8 cellular contexts compared by ENCODE assay signal in genomic region chr19:531009-531752, GRCh38. TPM values are rescaled to one million over a fixed set of nuclear protein-coding genes. Genes with fewer than 3 reads are reported as not detected.
A peak's percentile ranks its signal among the peaks of the same experiment; 100 is the strongest.
DNase-seq lines count a peak whose midpoint lies in the region; ATAC-seq and TF ChIP-seq lines count a peak whose summit lies in the region.

No MANE protein-coding gene starts in this region.

- H3K27me3 ChIP-seq in H9 (ENCODE audit: insufficient read depth, low read length) = no peaks in the 10 kb centered on the region
- peaks cover 32% of the 10 kb centered on the region for H3K27me3 ChIP-seq in MM.1S (replicated peaks; ENCODE audit: insufficient read depth, low read length)
- H3K27me3 ChIP-seq in cardiac muscle cell = no peaks in the 10 kb centered on the region
- no peaks in the 10 kb centered on the region for H3K27me3 ChIP-seq in trophoblast cell (ENCODE audit: insufficient read depth, low read length)
- H3K27me3 ChIP-seq in tibial nerve = peaks cover 0 to 14% of the 10 kb centered on the region in 2 donors

- H2BK12ac ChIP-seq in H9 (ENCODE audit: insufficient read length, low read depth, low read length) = no peak overlapping the region
- H2BK12ac ChIP-seq in trophoblast cell (ENCODE audit: low read length) = no peak overlapping the region

- TF ChIP-seq POLR2A in tibial nerve (IDR thresholded peaks at IDR 0.05) = peak in 1 of 2 donors; percentile 91

- H3K4me1 ChIP-seq in H9 (ENCODE audit: insufficient read depth, low read length) = no peaks in the 10 kb centered on the region
- H3K4me1 ChIP-seq in MM.1S (ENCODE audit: low read length) = peaks cover 7% of the 10 kb centered on the region
- peaks cover 9% of the 10 kb centered on the region for H3K4me1 ChIP-seq in cardiac muscle cell (ENCODE audit: low read depth)
- H3K4me1 ChIP-seq in trophoblast cell (ENCODE audit: control insufficient read depth in 1 of 2, insufficient read depth in 2 of 2, low read length in 2 of 2) = peaks cover 9 to 15% of the 10 kb centered on the region in 2 experiments
- H3K4me1 ChIP-seq in tibial nerve = peaks cover 6 to 38% (median 21%) of the 10 kb centered on the region in 4 donors

- H2BK5ac ChIP-seq in H9 (ENCODE audit: insufficient read length, low read length) = no peak overlapping the region
- peak overlapping the region; percentile 91 for H2BK5ac ChIP-seq in trophoblast cell (ENCODE audit: low read depth, low read length, poor library complexity)

- peak overlapping the region; percentile 90 for H3K4me3 ChIP-seq in MM.1S (ENCODE audit: low read length)
- peak overlapping the region; percentile 96 for H3K4me3 ChIP-seq in cardiac muscle cell
- H3K4me3 ChIP-seq in trophoblast cell (ENCODE audit: low read depth, low read length) = peak overlapping the region; percentile 89
- peak overlapping the region; percentile 64 to 100 (median 92) for H3K4me3 ChIP-seq in tibial nerve

- H3K23ac ChIP-seq in H9 (ENCODE audit: insufficient read length, low read depth, low read length) (no peak overlapping the region), trophoblast cell (ENCODE audit: low read length) (no peak overlapping the region)

- H3K9me3 ChIP-seq in H9 (ENCODE audit: control insufficient read depth, low read depth, low read length) = no peaks in the 10 kb centered on the region
- no peaks in the 10 kb centered on the region for H3K9me3 ChIP-seq in MM.1S (replicated peaks; ENCODE audit: insufficient read depth, low read length)
- H3K9me3 ChIP-seq in cardiac muscle cell (ENCODE audit: low read depth) = no peaks in the 10 kb centered on the region
- H3K9me3 ChIP-seq in trophoblast cell (ENCODE audit: insufficient read depth, low read depth, low read length) = no peaks in the 10 kb centered on the region
- no peaks in the 10 kb centered on the region for H3K9me3 ChIP-seq in tibial nerve

- peaks cover 6% of the 10 kb centered on the region for H3K23me2 ChIP-seq in H9 (ENCODE audit: insufficient read length, low read depth, low read length, poor library complexity, severe bottlenecking)

- WGBS in H9 (ENCODE audit: extremely low coverage, insufficient read length, low lambda C conversion rate) = no CpG with 5 or more reads among the region's 103 CpGs
- WGBS in trophoblast cell (ENCODE audit: extremely low coverage, insufficient coverage, insufficient read length) = no CpG with 5 or more reads among the region's 103 CpGs
- WGBS in tibial nerve, 2 donors = 0 to 1% methylated on average over 23 to 49 of the region's 103 CpGs

- H3K79me2 ChIP-seq in H9 (ENCODE audit: insufficient read depth, low read length) (peaks cover 13% of the 10 kb centered on the region; the same call in 1 of the 2 replicates), MM.1S (ENCODE audit: low read length) (peaks cover 35% of the 10 kb centered on the region), trophoblast cell (ENCODE audit: control insufficient read depth, insufficient read depth, low read length, poor library complexity) (peaks cover 32% of the 10 kb centered on the region)

- no peak overlapping the region for H3K56ac ChIP-seq in H9 (ENCODE audit: insufficient read length, low read depth, low read length)

- H2BK20ac ChIP-seq in H9 (ENCODE audit: low read depth, low read length, poor library complexity, severe bottlenecking) = no peak overlapping the region

- no peak for TF ChIP-seq CTCF in H9 (conservative IDR thresholded peaks at IDR 0.05)
- peak; percentile 9; the same call in 1 of the 2 replicates for TF ChIP-seq CTCF in MM.1S (IDR thresholded peaks at IDR 0.05; ENCODE audit: low read length)
- TF ChIP-seq CTCF in cardiac muscle cell (IDR thresholded peaks at IDR 0.05; ENCODE audit: low read depth, low read length) = no peak
- peak in 2 of 5 experiments; percentile 54 to 58 for TF ChIP-seq CTCF in tibial nerve (IDR thresholded peaks at IDR 0.05)

- H4K5ac ChIP-seq in H9 (ENCODE audit: insufficient read length, low read depth, low read length) = no peak overlapping the region

- H3K79me1 ChIP-seq in H9 (ENCODE audit: insufficient read depth, low read depth, low read length, poor library complexity, severe bottlenecking) (peaks cover 8% of the 10 kb centered on the region), trophoblast cell (ENCODE audit: low read length) (peaks cover 19% of the 10 kb centered on the region)

- peaks cover 5 to 25% of the 10 kb centered on the region in 2 experiments for H3K4me1 Mint-ChIP-seq in H9
- H3K4me1 Mint-ChIP-seq in activated naive CD8-positive, alpha-beta T cell treated with anti-CD3 and anti-CD28 coated beads, Interleukin-2, amount 10 ng/mL, durations not matched to agents 7 days and 5 days = peaks cover 4% of the 10 kb centered on the region

- peaks cover 2 to 5% (median 3%) of the 10 kb centered on the region in 3 experiments; a peak in 6 of 7 replicates for H3K36me3 Mint-ChIP-seq in H9 (ENCODE audit: insufficient read depth in 1 of 3, low read depth in 3 of 3)
- H3K36me3 Mint-ChIP-seq in activated naive CD8-positive, alpha-beta T cell treated with anti-CD3 and anti-CD28 coated beads, Interleukin-2, amount 10 ng/mL, durations not matched to agents 7 days and 5 days = no peaks in the 10 kb centered on the region

- H3K18ac ChIP-seq in H9 (ENCODE audit: insufficient read length, low read depth, low read length) (no peak overlapping the region), trophoblast cell (ENCODE audit: low read length) (peak overlapping the region; percentile 70)

- peaks cover 9% of the 10 kb centered on the region for H3K27me3 Mint-ChIP-seq in H9 (ENCODE audit: low read depth)
- no peaks in the 10 kb centered on the region for H3K27me3 Mint-ChIP-seq in activated naive CD8-positive, alpha-beta T cell treated with anti-CD3 and anti-CD28 coated beads, Interleukin-2, amount 10 ng/mL, durations not matched to agents 7 days and 5 days

- H3K9me3 Mint-ChIP-seq in H9 = 0 out of 5 replicates have a peak, but pooled peaks cover 0 to 2% of the 10 kb centered on the region in 2 experiments
- no peaks in the 10 kb centered on the region for H3K9me3 Mint-ChIP-seq in activated naive CD8-positive, alpha-beta T cell treated with anti-CD3 and anti-CD28 coated beads, Interleukin-2, amount 10 ng/mL, durations not matched to agents 7 days and 5 days

- POLR2A ChIA-PET in activated naive CD8-positive, alpha-beta T cell treated with anti-CD3 and anti-CD28 coated beads, Interleukin-2, amount 10 ng/mL, durations not matched to agents 7 days and 5 days (lab: Charles Lee) = interaction anchor here (0.5 to 5.1 kb wide), 15 partner anchors 10 to 129 kb away, joined by 3 to 78 read pairs (median 6); partner anchors contain the start of genes BSG, GZMM and TPGS1

- no peak overlapping the region for H2AFZ ChIP-seq in H9 (ENCODE audit: low read length)
- H2AFZ ChIP-seq in MM.1S (ENCODE audit: low read length) = peak overlapping the region; percentile 89
- peak overlapping the region; percentile 78 for H2AFZ ChIP-seq in trophoblast cell (ENCODE audit: insufficient read depth, low read length, poor library complexity)

- H2AK5ac ChIP-seq in H9 (ENCODE audit: insufficient read length, low read length) (no peak overlapping the region), trophoblast cell (ENCODE audit: low read length) (no peak overlapping the region)

- H3K36me3 ChIP-seq in MM.1S (replicated peaks; ENCODE audit: insufficient read depth, low read length) (no peaks in the 10 kb centered on the region), cardiac muscle cell (peaks cover 2% of the 10 kb centered on the region), trophoblast cell (ENCODE audit: control insufficient read depth in 1 of 2, insufficient read depth in 2 of 2, low read length in 2 of 2) (peaks cover 15 to 17% of the 10 kb centered on the region in 2 experiments), tibial nerve (peaks cover under 1 to 13% (median 2%) of the 10 kb centered on the region in 3 donors)

- H3K4me3 Mint-ChIP-seq in H9 = peak overlapping the region; percentile 80 to 87
- H3K4me3 Mint-ChIP-seq in activated naive CD8-positive, alpha-beta T cell treated with anti-CD3 and anti-CD28 coated beads, Interleukin-2, amount 10 ng/mL, durations not matched to agents 7 days and 5 days = peak overlapping the region; percentile 79

- no peaks in the 10 kb centered on the region for H3K9me2 ChIP-seq in MM.1S (replicated peaks; ENCODE audit: insufficient read depth, low read length)

- peak in 1 of 2 donors; percentile 42 for TF ChIP-seq EP300 in tibial nerve (IDR thresholded peaks at IDR 0.05)

- DNase-seq in G401 (ENCODE audit: low spot score) (peak; percentile 62), H9 (peak; percentile 89), MM.1S (peak; percentile 94), SKM-1 treated with dmso at 0.1 percent for 144 hours (lab: John Stamatoyannopoulos, UW; ENCODE audit: unreplicated experiment) (peak; percentile 74), cardiac muscle cell (ENCODE audit: low read depth in 1 of 2, low spot score in 1 of 2) (peak; percentile 88 to 91), trophoblast cell (peak; percentile 75 to 90), tibial nerve (ENCODE audit: low spot score in 2 of 2) (peak; percentile 52 to 68)
- DNase-seq in activated naive CD8-positive, alpha-beta T cell treated with anti-CD3 and anti-CD28 coated beads, Interleukin-2, amount 10 ng/mL, durations not matched to agents 7 days and 5 days = peak; percentile 100

- H3K4me2 ChIP-seq in H9 (ENCODE audit: insufficient read depth, insufficient read length, low read length) (peak overlapping the region; percentile 19), MM.1S (ENCODE audit: low read depth, low read length) (peak overlapping the region; percentile 99), trophoblast cell (ENCODE audit: low read length) (peak overlapping the region; percentile 77)

- H4K12ac ChIP-seq in trophoblast cell (ENCODE audit: low read depth, low read length) = peak overlapping the region; percentile 49

- no peak overlapping the region for H3K27ac ChIP-seq in H9 (ENCODE audit: insufficient read length, low read depth, low read length)
- H3K27ac ChIP-seq in MM.1S (ENCODE audit: low read length) = peak overlapping the region; percentile 25; the same call in 1 of the 2 replicates
- peak overlapping the region; percentile 93 for H3K27ac ChIP-seq in cardiac muscle cell
- H3K27ac ChIP-seq in trophoblast cell (ENCODE audit: low read depth, low read length) = peak overlapping the region; percentile 82
- H3K27ac ChIP-seq in tibial nerve = peak overlapping the region; percentile 95 to 99 (median 98)

- H4K91ac ChIP-seq in H9 (ENCODE audit: insufficient read length, low read depth, low read length) (no peak overlapping the region), trophoblast cell (ENCODE audit: low read depth, low read length) (peak overlapping the region; percentile 85)

- H3T11ph ChIP-seq in H9 (ENCODE audit: low read length) = no peak overlapping the region

- no peak overlapping the region for H4K8ac ChIP-seq in H9 (replicated peaks; ENCODE audit: insufficient read length, low read depth, low read length)
- peak overlapping the region; percentile 94 for H4K8ac ChIP-seq in trophoblast cell (ENCODE audit: low read depth, low read length)

- peak; percentile 81 for ATAC-seq in activated naive CD8-positive, alpha-beta T cell treated with anti-CD3 and anti-CD28 coated beads, Interleukin-2, amount 10 ng/mL, durations not matched to agents 7 days and 5 days (ENCODE audit: low read depth)

- H4K20me1 ChIP-seq in H9 (ENCODE audit: control insufficient read depth, insufficient read depth, insufficient read length) (peaks cover 4% of the 10 kb centered on the region), MM.1S (ENCODE audit: insufficient read depth, low read length) (no peaks in the 10 kb centered on the region)

- H3K9ac ChIP-seq in H9 (ENCODE audit: extremely low read depth, insufficient read length, low read length) = no peak overlapping the region
- peak overlapping the region; percentile 70 for H3K9ac ChIP-seq in MM.1S (ENCODE audit: low read length)
- H3K9ac ChIP-seq in trophoblast cell (ENCODE audit: low read length) = peak overlapping the region; percentile 11

- in situ Hi-C loops in G401 (cut with HindIII; ENCODE audit: low sequenced_read_pairs) = no loop called here

- H2BK120ac ChIP-seq in H9 (ENCODE audit: low read depth, low read length, poor library complexity, severe bottlenecking) (no peak overlapping the region), trophoblast cell (ENCODE audit: insufficient read depth, low read length, poor library complexity) (peak overlapping the region; percentile 69)

- H2BK15ac ChIP-seq in H9 (ENCODE audit: low read depth, low read length) = no peak overlapping the region

- H3K14ac ChIP-seq in H9 (ENCODE audit: insufficient read depth, low read length) = 0 out of 2 replicates have a peak overlapping the region, but pooled peaks have one; percentile 4
- peak overlapping the region; percentile 81 for H3K14ac ChIP-seq in trophoblast cell (ENCODE audit: low read length)

- no peaks in the 10 kb centered on the region for H3F3A ChIP-seq in MM.1S (ENCODE audit: insufficient read depth, low read length)

- no peak overlapping the region for H3K4ac ChIP-seq in H9 (ENCODE audit: low read depth, low read length)
- peak overlapping the region; percentile 73 for H3K4ac ChIP-seq in trophoblast cell (ENCODE audit: low read depth, low read length)

- peak overlapping the region in 2 of 3 experiments; percentile 72 to 83; a peak in 2 of 7 replicates for H3K27ac Mint-ChIP-seq in H9
- H3K27ac Mint-ChIP-seq in activated naive CD8-positive, alpha-beta T cell treated with anti-CD3 and anti-CD28 coated beads, Interleukin-2, amount 10 ng/mL, durations not matched to agents 7 days and 5 days = peak overlapping the region; percentile 83

RNA-seq across cellular contexts. Expression of gene CDC34, which starts 0.4 kb away (rescaled TPM):
- total RNA-seq in G401 (2014; rRNA removed; shearing (Covaris generic)) = 178 and 208 TPM in 2 replicates
- 109 and 112 TPM in 2 replicates for total RNA-seq in H9 (2021)
- total RNA-seq in activated naive CD8-positive, alpha-beta T cell treated with anti-CD3 and anti-CD28 coated beads, Interleukin-2, amount 10 ng/mL, durations not matched to agents 7 days and 5 days = 10 to 100 TPM; 49.2 to 51.5 TPM
- total RNA-seq in cardiac muscle cell = 205 and 247 TPM in 2 replicates
- polyA plus RNA-seq in cardiac muscle cell = 205 and 207 TPM in 2 replicates
- polyA plus RNA-seq in trophoblast cell (2013) = 85.4 and 86.0 TPM in 2 replicates
- total RNA-seq in tibial nerve = 100 to 1,000 TPM in 1 of 4 donors, 10 to 100 TPM in 3; 60.7 to 110 (median 73.4) TPM

RNA-seq across cellular contexts. Expression of gene GZMM, which starts 12.7 kb away (rescaled TPM):
- 0.17 and 0.74 TPM in 2 replicates for total RNA-seq in G401 (2014; rRNA removed; shearing (Covaris generic))
- total RNA-seq in H9 (2021) (0.64 and 0.66 TPM in 2 replicates), cardiac muscle cell (not detected in 2 replicates), tibial nerve (1 to 10 TPM in 1 of 4 donors, not detected in 3; 2.5 TPM)
- total RNA-seq in activated naive CD8-positive, alpha-beta T cell treated with anti-CD3 and anti-CD28 coated beads, Interleukin-2, amount 10 ng/mL, durations not matched to agents 7 days and 5 days = 10 to 100 TPM; 81.5 to 84.5 TPM
- polyA plus RNA-seq in cardiac muscle cell = 0.39 TPM in 1 of 2 replicates, not detected in the other
- 0.08 and 0.12 TPM in 2 replicates for polyA plus RNA-seq in trophoblast cell (2013)

RNA-seq across cellular contexts. Expression of gene TPGS1, which starts 23.9 kb away (rescaled TPM):
- total RNA-seq in G401 (2014; rRNA removed; shearing (Covaris generic)) = 89.0 and 129 TPM in 2 replicates
- total RNA-seq in H9 (2021) = 7.4 and 8.1 TPM in 2 replicates
- total RNA-seq in activated naive CD8-positive, alpha-beta T cell treated with anti-CD3 and anti-CD28 coated beads, Interleukin-2, amount 10 ng/mL, durations not matched to agents 7 days and 5 days = 10 to 100 TPM; 27.0 to 27.2 TPM
- 67.1 and 71.1 TPM in 2 replicates for total RNA-seq in cardiac muscle cell
- polyA plus RNA-seq in cardiac muscle cell = 55.8 and 56.2 TPM in 2 replicates
- polyA plus RNA-seq in trophoblast cell (2013) = 4.2 and 4.8 TPM in 2 replicates
- 100 to 1,000 TPM; 108 to 131 (median 115) TPM for total RNA-seq in tibial nerve

RNA-seq across cellular contexts. Expression of gene MADCAM1, which starts 34.9 kb away (rescaled TPM):
- total RNA-seq in G401 (2014; rRNA removed; shearing (Covaris generic)) = 0.14 TPM in 1 of 2 replicates, not detected in the other
- total RNA-seq in H9 (2021) = 0.72 and 1.2 TPM in 2 replicates
- 1 to 10 TPM in 1 of 2 experiments, under 1 TPM in 1; 0.44 to 1.0 TPM for total RNA-seq in activated naive CD8-positive, alpha-beta T cell treated with anti-CD3 and anti-CD28 coated beads, Interleukin-2, amount 10 ng/mL, durations not matched to agents 7 days and 5 days
- 0.70 and 2.2 TPM in 2 replicates for total RNA-seq in cardiac muscle cell
- polyA plus RNA-seq in cardiac muscle cell = 2.5 and 3.4 TPM in 2 replicates
- 0.45 and 0.54 TPM in 2 replicates for polyA plus RNA-seq in trophoblast cell (2013)
- total RNA-seq in tibial nerve = under 1 TPM in 1 of 4 donors, not detected in 3; 0.21 TPM

RNA-seq across cellular contexts. Expression of gene BSG, which starts 41.2 kb away (rescaled TPM):
- 618 and 674 TPM in 2 replicates for total RNA-seq in G401 (2014; rRNA removed; shearing (Covaris generic))
- total RNA-seq in H9 (2021) (715 and 719 TPM in 2 replicates), cardiac muscle cell (826 and 1,015 TPM in 2 replicates), tibial nerve (100 to 1,000 TPM; 303 to 400 (median 324) TPM)
- total RNA-seq in activated naive CD8-positive, alpha-beta T cell treated with anti-CD3 and anti-CD28 coated beads, Interleukin-2, amount 10 ng/mL, durations not matched to agents 7 days and 5 days = 100 to 1,000 TPM; 183 to 196 TPM
- 976 and 1,204 TPM in 2 replicates for polyA plus RNA-seq in cardiac muscle cell
- polyA plus RNA-seq in trophoblast cell (2013) = 506 and 509 TPM in 2 replicates

Comparison
In these comparisons a context has a peak if more than half of its experiments do, and no peak if none do; other contexts are left out.
1. H3K4me2 ChIP-seq: peak in every context shown above with its lines; median percentile 99 in MM.1S; 77 in trophoblast cell; 19 in H9.
2. RNA of gene GZMM, which starts 12.7 kb away (total RNA-seq): 81.5 to 84.5 TPM in activated naive CD8-positive, alpha-beta T cell treated with anti-CD3 and anti-CD28 coated beads, Interleukin-2, amount 10 ng/mL, durations not matched to agents 7 days and 5 days; 0.64 to 0.66 TPM in H9, 2.5 TPM in tibial nerve, 0.17 to 0.74 TPM in G401 and not detected in cardiac muscle cell; every median in the first group is over 10 times any median in the second.
3. Peak in every context shown above with its lines, with median percentiles within 50 percentile points of each other: DNase-seq and H3K4me3 ChIP-seq.